In the genomic region with DNA sequence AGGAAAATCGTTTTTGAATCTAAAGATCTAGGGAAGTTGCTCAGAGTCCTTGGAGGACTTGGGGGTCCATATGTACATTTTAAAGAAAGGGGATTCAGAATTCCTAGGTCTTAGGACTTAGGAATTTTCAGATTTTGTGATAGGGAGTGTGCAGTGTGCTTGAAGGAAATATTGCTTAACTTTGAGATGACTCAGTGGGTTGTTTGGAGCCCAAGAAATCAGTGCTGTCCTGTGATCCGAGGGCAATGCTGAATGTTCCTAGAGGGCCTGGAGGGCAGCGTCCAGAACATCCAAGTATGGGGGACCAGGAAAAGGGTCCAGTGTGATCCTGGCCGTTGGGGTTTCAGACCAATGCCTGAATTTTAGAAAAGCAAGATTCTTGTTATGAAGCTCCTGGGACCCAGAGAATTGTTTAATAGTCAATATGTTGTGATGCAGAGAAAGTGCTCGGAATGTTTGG, we compare ENCODE assay signal across 18 cellular contexts. TPM values are rescaled to one million over a fixed set of nuclear protein-coding genes. Genes with fewer than 3 reads are reported as not detected.
A peak's percentile ranks its signal among the peaks of the same experiment; 100 is the strongest.
DNase-seq lines count a peak whose midpoint lies in the region; ATAC-seq, FAIRE-seq and TF ChIP-seq lines count a peak whose summit lies in the region.
"Had no signal": no experiment of that assay in that cellular context is flagged by ENCODE, and none has a peak within 500 bp of the region (broad histone marks: within the 10 kb centered on the region; RNA-seq: fewer than 3 reads in every experiment).

No MANE protein-coding gene starts in this region.

- H3K4me3 Mint-ChIP-seq in MCF 10A (ENCODE audit: unreplicated experiment): peak overlapping the region; percentile 22
- H3K4me3 Mint-ChIP-seq in CD8-positive, alpha-beta T cell: no peak overlapping the region

- H3K4me1 Mint-ChIP-seq in MCF 10A (ENCODE audit: insufficient read depth, unreplicated experiment): peaks cover 13% of the 10 kb centered on the region
- H3K4me1 Mint-ChIP-seq in CD8-positive, alpha-beta T cell (ENCODE audit: low read depth): peaks cover 7% of the 10 kb centered on the region

- no peaks in the 10 kb centered on the region for H3K36me3 ChIP-seq in breast epithelium
- no peaks in the 10 kb centered on the region for H3K36me3 ChIP-seq in smooth muscle cell (ENCODE audit: low read depth)
- no peaks in the 10 kb centered on the region for H3K36me3 ChIP-seq in CD8-positive, alpha-beta T cell (ENCODE audit: insufficient read depth, low read length)
- H3K36me3 ChIP-seq: esophagus muscularis mucosa had no signal

- H3K4me1 ChIP-seq in breast epithelium: peaks cover 6 to 17% of the 10 kb centered on the region in 2 donors
- H3K4me1 ChIP-seq in smooth muscle cell (ENCODE audit: low read depth): peaks cover 22% of the 10 kb centered on the region
- H3K4me1 ChIP-seq in CD8-positive, alpha-beta T cell (ENCODE audit: insufficient read depth, low read length): peaks cover 12% of the 10 kb centered on the region

- H3K4me3 ChIP-seq in breast epithelium (no peak overlapping the region), fibroblast of mammary gland (ENCODE audit: control insufficient read depth, low read depth, low read length) (no peak overlapping the region), smooth muscle cell (peak overlapping the region; percentile 87)
- no peak overlapping the region for H3K4me3 ChIP-seq in CD8-positive, alpha-beta T cell (ENCODE audit: low read depth, low read length)
- H3K4me3 ChIP-seq: esophagus muscularis mucosa, lung had no signal

- peaks cover 11% of the 10 kb centered on the region for H3F3A ChIP-seq in smooth muscle cell (ENCODE audit: low read depth)

- peak; percentile 56 for DNase-seq in MCF 10A (ENCODE audit: unreplicated experiment)
- DNase-seq in breast epithelium (ENCODE audit: low spot score in 2 of 2): no peak
- peak; percentile 56 for DNase-seq in RWPE1 (ENCODE audit: low spot score)
- peak; percentile 47 for DNase-seq in fibroblast of mammary gland (ENCODE audit: low read depth)
- no peak for DNase-seq in smooth muscle cell (lab: John Stamatoyannopoulos, UW; ENCODE audit: unreplicated experiment)
- no peak for DNase-seq in CD8-positive, alpha-beta T cell
- no peak for DNase-seq in urothelium cell line (ENCODE audit: low spot score)
- DNase-seq: activated CD4-positive, alpha-beta T cell treated with anti-CD3 and anti-CD28 coated beads for 1 hour; amygdala; cortex of kidney; NCI-H2081; small intestine; T-helper 17 cell had no signal

- peak overlapping the region; percentile 75 for H3K9ac ChIP-seq in smooth muscle cell (ENCODE audit: low read depth)

- WGBS in smooth muscle cell (ENCODE audit: low lambda C conversion rate): 27% methylated on average over 5 of the region's 5 CpGs

- no peak overlapping the region for H3K27ac ChIP-seq in breast epithelium
- H3K27ac ChIP-seq in RWPE1: no peak overlapping the region
- H3K27ac ChIP-seq in smooth muscle cell (ENCODE audit: low read depth): peak overlapping the region; percentile 88
- no peak overlapping the region for H3K27ac ChIP-seq in CD8-positive, alpha-beta T cell (ENCODE audit: low read depth, low read length)
- H3K27ac ChIP-seq: esophagus muscularis mucosa had no signal

- BruUV-seq in MCF 10A (replicated peaks; lab: Mats Ljungman, UMichigan): no TSS peak

- H3K9me3 ChIP-seq in breast epithelium (no peaks in the 10 kb centered on the region), smooth muscle cell (replicated peaks; ENCODE audit: low read depth) (no peaks in the 10 kb centered on the region)
- H3K9me3 ChIP-seq in CD8-positive, alpha-beta T cell (ENCODE audit: low read length): no peaks in the 10 kb centered on the region
- H3K9me3 ChIP-seq: esophagus muscularis mucosa had no signal

- TF ChIP-seq CTCF in MCF 10A (IDR thresholded peaks at IDR 0.05; ENCODE audit: unreplicated experiment): no peak
- no peak for TF ChIP-seq CTCF in breast epithelium (IDR thresholded peaks at IDR 0.05)
- no peak for TF ChIP-seq CTCF in RWPE1 (conservative IDR thresholded peaks at IDR 0.05; ENCODE audit: low read depth)
- TF ChIP-seq CTCF in fibroblast of mammary gland (conservative IDR thresholded peaks at IDR 0.05; ENCODE audit: control insufficient read depth, insufficient read depth, low read depth, low read length): no peak
- no peak for TF ChIP-seq CTCF in smooth muscle cell (IDR thresholded peaks at IDR 0.05; ENCODE audit: borderline replicate concordance, insufficient read depth, poor library complexity, severe bottlenecking)
- no peak for TF ChIP-seq CTCF in CD8-positive, alpha-beta T cell (IDR thresholded peaks at IDR 0.05)

- H3K36me3 Mint-ChIP-seq in MCF 10A (ENCODE audit: insufficient read depth, unreplicated experiment): no peaks in the 10 kb centered on the region
- H3K36me3 Mint-ChIP-seq in CD8-positive, alpha-beta T cell: no peaks in the 10 kb centered on the region

- H3K27me3 Mint-ChIP-seq in MCF 10A (ENCODE audit: insufficient read depth, unreplicated experiment): peaks cover 74% of the 10 kb centered on the region
- H3K27me3 Mint-ChIP-seq in CD8-positive, alpha-beta T cell (ENCODE audit: low read depth): peaks cover 48% of the 10 kb centered on the region

- peak overlapping the region; percentile 36 for H3K27ac Mint-ChIP-seq in MCF 10A (ENCODE audit: low read depth, unreplicated experiment)
- H3K27ac Mint-ChIP-seq in CD8-positive, alpha-beta T cell: no peak overlapping the region
- H3K27ac Mint-ChIP-seq: T-helper 17 cell had no signal

- ATAC-seq in HG03135 (IDR thresholded peaks at IDR 0.05; ENCODE audit: unreplicated experiment): no peak
- no peak for ATAC-seq in CD8-positive, alpha-beta T cell
- ATAC-seq: HCT116 had no signal

- CTCF ChIA-PET in MCF 10A (lab: Yijun Ruan, JAX) (interaction anchor here (0.7 to 3.1 kb wide), 5 partner anchors 8 to 490 kb away, joined by 3 to 16 read pairs (median 3); no protein-coding TSS in a partner anchor), RWPE1 (lab: Yijun Ruan, JAX) (interaction anchor here (0.7 to 1.5 kb wide), 4 partner anchors 9 to 603 kb away, joined by 3 to 6 read pairs (median 3); no protein-coding TSS in a partner anchor)
- CTCF ChIA-PET in CD8-positive, alpha-beta T cell (lab: Charles Lee): interaction anchor here (1.0 to 1.7 kb wide), 2 partner anchors 9 to 309 kb away, joined by 4 to 5 read pairs; no protein-coding TSS in a partner anchor

- no peak overlapping the region for H2AFZ ChIP-seq in smooth muscle cell (ENCODE audit: low read depth)

- H3K9me3 Mint-ChIP-seq in MCF 10A (ENCODE audit: unreplicated experiment): no peaks in the 10 kb centered on the region
- H3K9me3 Mint-ChIP-seq in CD8-positive, alpha-beta T cell: no peaks in the 10 kb centered on the region

- H3K27me3 ChIP-seq in breast epithelium (peaks cover 26 to 93% of the 10 kb centered on the region in 2 donors), smooth muscle cell (ENCODE audit: low read depth) (no peaks in the 10 kb centered on the region)
- H3K27me3 ChIP-seq in CD8-positive, alpha-beta T cell (ENCODE audit: insufficient read depth, low read length): peaks cover 51% of the 10 kb centered on the region

- peaks cover 67% of the 10 kb centered on the region for H3K79me2 ChIP-seq in smooth muscle cell (ENCODE audit: low read depth)

- peak overlapping the region; percentile 96 for H3K4me2 ChIP-seq in smooth muscle cell

- no peak for TF ChIP-seq POLR2A in breast epithelium (IDR thresholded peaks at IDR 0.05)

- FAIRE-seq in urothelium cell line (lab: Jason Lieb, UNC): no peak
- FAIRE-seq: D721Med, small intestine had no signal

- peaks cover 19% of the 10 kb centered on the region for H4K20me1 ChIP-seq in smooth muscle cell (ENCODE audit: low read depth)

- POLR2A ChIA-PET in MCF 10A (lab: Yijun Ruan, JAX): interaction anchor here (0.6 kb wide), 1 partner anchor 1445 kb away, joined by 3 read pairs; no protein-coding TSS in a partner anchor
- POLR2A ChIA-PET in RWPE1 (lab: Yijun Ruan, JAX; ENCODE audit: low non-redundant PET): no interaction called here
- POLR2A ChIA-PET in CD8-positive, alpha-beta T cell (lab: Charles Lee): interaction anchor here (0.9 kb wide), 1 partner anchor 490 kb away, joined by 3 read pairs; no protein-coding TSS in a partner anchor

- intact Hi-C loops in MCF 10A (cut with micrococcal nuclease) (loop anchor here (5.0 kb wide), 1 partner anchor 50 kb away; no protein-coding TSS in a partner anchor), breast epithelium (cut with DNase I; ENCODE audit: low total_unique reads) (no loop called here)
- intact Hi-C loops in CD8-positive, alpha-beta T cell (cut with DNase I, micrococcal nuclease): no loop called here

RNA-seq across cellular contexts. Expression of gene IGF2, which starts 3.1 kb away (rescaled TPM):
- total RNA-seq in MCF 10A (2022) (0.29 and 0.35 TPM in 2 replicates), breast epithelium (10 to 100 TPM; 13.6 to 65.7 (median 65.2) TPM), smooth muscle cell (2,086 and 2,274 TPM in 2 replicates)
- polyA plus RNA-seq in smooth muscle cell: 3,825 and 3,877 TPM in 2 replicates
- not detected for total RNA-seq in CD8-positive, alpha-beta T cell

RNA-seq across cellular contexts. Expression of gene INS, which starts 18.7 kb away (rescaled TPM):
- total RNA-seq in MCF 10A (2022): not detected in 2 replicates
- total RNA-seq in breast epithelium: not detected
- total RNA-seq in smooth muscle cell: not detected in 2 replicates
- polyA plus RNA-seq in smooth muscle cell: not detected in 2 replicates
- total RNA-seq in CD8-positive, alpha-beta T cell: not detected
- total RNA-seq: esophagus muscularis mucosa, lung, T-helper 17 cell had no signal

RNA-seq across cellular contexts. Expression of gene TH, which starts 29.3 kb away (rescaled TPM):
- total RNA-seq in MCF 10A (2022): 0.20 and 1.1 TPM in 2 replicates
- total RNA-seq in breast epithelium: not detected
- not detected in 2 replicates for total RNA-seq in smooth muscle cell
- polyA plus RNA-seq in smooth muscle cell: not detected in 2 replicates
- not detected for total RNA-seq in CD8-positive, alpha-beta T cell
- total RNA-seq: T-helper 17 cell had no signal

Comparison
In these comparisons a context has a peak if more than half of its experiments do, and no peak if none do; other contexts are left out.
1. DNase-seq: peak in MCF 10A (single experiment), RWPE1 (single experiment) and fibroblast of mammary gland (single experiment); none in breast epithelium (0 of 2), smooth muscle cell (single experiment), CD8-positive, alpha-beta T cell (0 of 7) and urothelium cell line (single experiment).
2. RNA of gene IGF2, which starts 3.1 kb away (total RNA-seq): 2,086 to 2,274 TPM in smooth muscle cell; 13.6 to 65.7 TPM in breast epithelium, 0.29 to 0.35 TPM in MCF 10A and not detected in CD8-positive, alpha-beta T cell; every median in the first group is over 10 times any median in the second.